ENCODE assay signal across 23 cellular contexts in the genomic region with DNA sequence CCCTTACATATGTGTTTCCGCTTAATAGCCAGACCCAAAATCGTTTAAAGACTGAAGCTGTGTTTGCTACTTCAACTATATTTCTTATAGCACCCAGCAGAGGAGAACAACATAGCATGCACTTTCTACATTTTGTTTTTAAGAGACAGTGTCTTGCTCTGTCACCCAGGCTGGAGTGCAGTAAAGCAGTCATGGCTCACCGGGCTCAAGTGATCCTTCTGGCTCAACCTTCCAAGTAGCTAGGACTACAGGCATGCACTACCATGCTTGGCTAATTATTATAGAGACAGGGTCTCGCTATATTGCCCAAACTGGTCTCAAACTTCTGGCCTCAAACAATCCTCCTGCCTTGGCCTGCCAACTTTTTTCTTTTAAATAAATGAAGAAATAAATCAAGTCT.
DNase-seq lines count a peak whose midpoint lies in the region; ATAC-seq and TF ChIP-seq lines count a peak whose summit lies in the region.
"Had no signal": no experiment of that assay in that cellular context is flagged by ENCODE, and none has a peak within 500 bp of the region (broad histone marks: within the 10 kb centered on the region; RNA-seq: fewer than 3 reads in every experiment).

No MANE protein-coding gene starts in this region.

- no peak overlapping the region for H3K4me3 ChIP-seq in foreskin fibroblast (ENCODE audit: low read depth in 1 of 2, low read length in 2 of 2)
- H3K4me3 ChIP-seq: SJSA1 had no signal

- DNase-seq in NCI-H82 (lab: John Stamatoyannopoulos, UW) (peak; percentile 33), NCI-H82 treated with DMSO at 0.1 percent for 48 hours (lab: John Stamatoyannopoulos, UW; ENCODE audit: unreplicated experiment) (no peak), glomerular visceral epithelial cell (ENCODE audit: extremely low spot score) (peak; percentile 24), nephron progenitor cell (peak; percentile 30), foreskin fibroblast (no peak), NCI-H1105 treated with DMSO at 0.1 percent for 48 hours (lab: John Stamatoyannopoulos, UW) (no peak)
- DNase-seq in activated CD4-positive, alpha-beta T cell treated with anti-CD3 and anti-CD28 coated beads for 48 hours = no peak
- DNase-seq: 8988T; CD8-positive, alpha-beta memory T cell; KBM-7; MM.1S; NCI-H1092 treated with DMSO at 0.1 percent for 48 hours; NCI-H146; NCI-H2029; NCI-H226; NCI-H524; NCI-H774; OCI-M1 had no signal

- H3K4me1 Mint-ChIP-seq in nephron progenitor cell = peaks cover 44% of the 10 kb centered on the region

- peaks cover 19% of the 10 kb centered on the region for H3K9me3 Mint-ChIP-seq in nephron progenitor cell

- no peaks in the 10 kb centered on the region for H3K27me3 Mint-ChIP-seq in nephron progenitor cell (ENCODE audit: low read depth, poor library complexity)
- H3K27me3 Mint-ChIP-seq: CD8-positive, alpha-beta memory T cell had no signal

- peaks cover 23% of the 10 kb centered on the region for H3K36me3 Mint-ChIP-seq in nephron progenitor cell (ENCODE audit: low read depth)

- TF ChIP-seq CTCF in nephron progenitor cell (IDR thresholded peaks at IDR 0.05) (no peak), foreskin fibroblast (IDR thresholded peaks at IDR 0.05; ENCODE audit: low read depth, low read length) (no peak)

- ATAC-seq in HG03196 (IDR thresholded peaks at IDR 0.05; ENCODE audit: unreplicated experiment) = no peak
- ATAC-seq: HCT116, HepG2, Right ventricle myocardium inferior had no signal

- no peak overlapping the region for H3K27ac Mint-ChIP-seq in nephron progenitor cell
- H3K27ac Mint-ChIP-seq: CD8-positive, alpha-beta memory T cell had no signal

- H3K4me3 Mint-ChIP-seq in nephron progenitor cell = no peak overlapping the region
- H3K4me3 Mint-ChIP-seq: CD8-positive, alpha-beta memory T cell had no signal

Comparison
In these comparisons a context has a peak if more than half of its experiments do, and no peak if none do; other contexts are left out.
1. DNase-seq: peak in NCI-H82 (single experiment), glomerular visceral epithelial cell (single experiment) and nephron progenitor cell (single experiment); none in NCI-H82 treated with DMSO at 0.1 percent for 48 hours (single experiment), activated CD4-positive, alpha-beta T cell treated with anti-CD3 and anti-CD28 coated beads for 48 hours (single experiment), foreskin fibroblast (0 of 2) and NCI-H1105 treated with DMSO at 0.1 percent for 48 hours (single experiment).